ENCODE assay signal across 2 cellular contexts in genomic region chr10:29057712-29058426, GRCh38.
A peak's percentile ranks its signal among the peaks of the same experiment; 100 is the strongest.
TF ChIP-seq lines count a peak whose summit lies in the region.

No MANE protein-coding gene starts in this region.

TF ChIP-seq in GM23338, 12 proteins besides CTCF, POLR2A, EP300 and RAD21 (continued from another document):
- TF ChIP-seq ZNF462 (CRISPR knock-in tag; IDR thresholded peaks at IDR 0.05) (no peak), EZH2phosphoT487 (IDR thresholded peaks at IDR 0.05; ENCODE audit: unreplicated experiment) (no peak), ETS1 (IDR thresholded peaks at IDR 0.05) (no peak), REST (IDR thresholded peaks at IDR 0.05; ENCODE audit: unreplicated experiment) (no peak)

TF ChIP-seq in SK-N-SH, 30 proteins besides CTCF, POLR2A, EP300 and RAD21 (continued from another document):
- no peak for TF ChIP-seq USF1 (IDR thresholded peaks at IDR 0.05; ENCODE audit: borderline replicate concordance, low read depth)
- TF ChIP-seq NFIC (IDR thresholded peaks at IDR 0.05; ENCODE audit: borderline replicate concordance), result no peak
- TF ChIP-seq TCF12 (IDR thresholded peaks at IDR 0.05), result 0 out of 2 replicates have a peak, but pooled peaks have one; percentile 5
- no peak for TF ChIP-seq POLR2AphosphoS5 (IDR thresholded peaks at IDR 0.05; ENCODE audit: low read depth, low read length)
- no peak for TF ChIP-seq ZBTB33 (IDR thresholded peaks at IDR 0.05; ENCODE audit: borderline replicate concordance, low read depth)
- peak; percentile 75 for TF ChIP-seq RCOR1 (IDR thresholded peaks at IDR 0.05; ENCODE audit: low read length)
- peak; percentile 44; the same call in 1 of the 2 replicates for TF ChIP-seq GATA2 (CRISPR knock-in tag; IDR thresholded peaks at IDR 0.05)
- no peak for TF ChIP-seq ELF1 (IDR thresholded peaks at IDR 0.05)
- no peak for TF ChIP-seq YY1 (IDR thresholded peaks at IDR 0.05; ENCODE audit: low read depth)
- TF ChIP-seq RXRA (IDR thresholded peaks at IDR 0.05; ENCODE audit: borderline replicate concordance, low read depth), result no peak
- TF ChIP-seq FOSL2 (IDR thresholded peaks at IDR 0.05; ENCODE audit: borderline replicate concordance, low read depth), result no peak
- 0 out of 2 replicates have a peak, but pooled peaks have one; percentile 54 for TF ChIP-seq FOXJ3 (CRISPR knock-in tag; IDR thresholded peaks at IDR 0.05)
- no peak for TF ChIP-seq TAF1 (IDR thresholded peaks at IDR 0.05; ENCODE audit: borderline replicate concordance, low read depth, low read length)
TF ChIP-seq in SK-N-SH: peak in this region for 4.
